In the genomic region with DNA sequence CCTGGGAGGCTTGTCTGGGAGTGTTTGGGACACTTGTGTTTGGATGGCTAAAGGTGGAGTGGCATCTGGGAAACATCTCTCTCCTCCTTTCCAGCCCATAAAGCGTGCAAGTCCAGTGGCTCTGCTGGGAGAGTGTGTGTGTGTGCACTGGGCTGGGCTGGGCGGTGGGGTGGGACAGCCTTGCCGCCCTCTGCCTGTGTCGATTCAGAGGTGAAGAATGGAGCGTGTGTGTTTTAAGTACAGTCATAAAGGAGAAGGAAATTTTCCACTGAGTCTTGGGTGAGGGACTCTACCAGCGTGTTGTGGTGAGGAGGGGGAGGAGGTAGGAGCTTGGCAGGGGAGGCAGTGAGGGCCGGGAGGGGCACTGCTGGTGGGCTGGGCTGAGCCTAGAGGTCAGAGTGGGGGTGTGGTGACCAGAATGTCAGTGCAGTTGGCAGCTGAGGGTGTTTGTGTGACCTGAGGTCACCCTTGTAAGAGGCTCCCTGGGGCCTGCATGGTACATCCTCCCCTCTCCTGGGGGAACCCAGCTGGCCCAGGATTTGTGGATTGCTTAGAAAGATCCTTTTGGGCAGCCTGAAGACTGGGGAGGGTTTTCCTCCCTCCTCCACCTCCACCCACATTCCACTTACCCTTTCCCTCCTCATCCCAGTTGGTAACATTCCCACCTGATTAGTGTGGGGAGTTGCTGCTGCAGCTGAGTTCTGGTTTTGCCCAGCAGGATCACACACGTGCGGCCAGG, we compare ENCODE assay signal across 9 cellular contexts. TPM values are rescaled to one million over a fixed set of nuclear protein-coding genes. Genes with fewer than 3 reads are reported as not detected.
A peak's percentile ranks its signal among the peaks of the same experiment; 100 is the strongest.
DNase-seq lines count a peak whose midpoint lies in the region; ATAC-seq and TF ChIP-seq lines count a peak whose summit lies in the region.
"Had no signal": no experiment of that assay in that cellular context is flagged by ENCODE, and none has a peak within 500 bp of the region (broad histone marks: within the 10 kb centered on the region; RNA-seq: fewer than 3 reads in every experiment).

No MANE protein-coding gene starts in this region.

- H3K4me3 ChIP-seq in AG04450 (ENCODE audit: low read depth, low read length) (peak overlapping the region; percentile 97), RWPE2 (ENCODE audit: severe bottlenecking) (peak overlapping the region; percentile 55), fibroblast of pulmonary artery (replicated peaks; ENCODE audit: low read depth, low read length) (peak overlapping the region; percentile 59)

- intact Hi-C loops in activated T-helper 1 cell treated with anti-CD3 and anti-CD28 coated beads, Interleukin-12 subunit alpha, Interleukin-12 subunit beta, Interleukin-2, Interleukin-4 antibody, amounts not matched to agents 30 ng/mL and 10 ng/mL and 1 ng/mL, durations not matched to agents 14 hours and 24 hours and 36 hours (cut with micrococcal nuclease): no loop called here

- in situ Hi-C loops in G401 (cut with HindIII; ENCODE audit: low sequenced_read_pairs): no loop called here

- peak; percentile 55 for ATAC-seq in RWPE2 (ENCODE audit: low read depth)
- ATAC-seq in naive B cell (ENCODE audit: low read depth in 2 of 2): no peak
- ATAC-seq in HG02798 (IDR thresholded peaks at IDR 0.05; ENCODE audit: poor library complexity, unreplicated experiment): no peak
- no peak for ATAC-seq in HG03095 (IDR thresholded peaks at IDR 0.05; ENCODE audit: unreplicated experiment)

- H3K27me3 Mint-ChIP-seq in naive B cell: peaks cover 63 to 79% (median 63%) of the 10 kb centered on the region in 3 donors
- H3K27me3 Mint-ChIP-seq in activated T-helper 1 cell treated with anti-CD3 and anti-CD28 coated beads, Interleukin-12 subunit alpha, Interleukin-12 subunit beta, Interleukin-2, Interleukin-4 antibody, amounts not matched to agents 30 ng/mL and 10 ng/mL and 1 ng/mL, durations not matched to agents 14 hours and 24 hours and 36 hours (ENCODE audit: insufficient read depth): peaks cover 39% of the 10 kb centered on the region

- peaks cover 2% of the 10 kb centered on the region; the same call in 1 of the 2 replicates for H3K9me3 ChIP-seq in AG04450 (ENCODE audit: control insufficient read depth, insufficient read depth, low read length)
- H3K9me3 ChIP-seq in RWPE2 (ENCODE audit: severe bottlenecking): no peaks in the 10 kb centered on the region

- H3K27me3 ChIP-seq in AG04450 (ENCODE audit: control insufficient read depth, insufficient read depth, low read length) (no peaks in the 10 kb centered on the region), RWPE2 (ENCODE audit: insufficient read depth, poor library complexity, severe bottlenecking) (no peaks in the 10 kb centered on the region)

- peaks cover 17% of the 10 kb centered on the region for H3K4me1 ChIP-seq in RWPE2 (ENCODE audit: insufficient read depth, poor library complexity, severe bottlenecking)

- peak overlapping the region in 5 of 8 donors; percentile 12 to 73 (median 49) for H3K4me3 Mint-ChIP-seq in naive B cell
- H3K4me3 Mint-ChIP-seq in activated T-helper 1 cell treated with anti-CD3 and anti-CD28 coated beads, Interleukin-12 subunit alpha, Interleukin-12 subunit beta, Interleukin-2, Interleukin-4 antibody, amounts not matched to agents 30 ng/mL and 10 ng/mL and 1 ng/mL, durations not matched to agents 14 hours and 24 hours and 36 hours: no peak overlapping the region

- no peaks in the 10 kb centered on the region for H3K36me3 ChIP-seq in RWPE2 (ENCODE audit: low read depth)

- H3K36me3 Mint-ChIP-seq in naive B cell: peaks cover 5 to 9% of the 10 kb centered on the region in 2 donors
- no peaks in the 10 kb centered on the region for H3K36me3 Mint-ChIP-seq in activated T-helper 1 cell treated with anti-CD3 and anti-CD28 coated beads, Interleukin-12 subunit alpha, Interleukin-12 subunit beta, Interleukin-2, Interleukin-4 antibody, amounts not matched to agents 30 ng/mL and 10 ng/mL and 1 ng/mL, durations not matched to agents 14 hours and 24 hours and 36 hours (ENCODE audit: low read depth)

- no peak overlapping the region for H3K27ac ChIP-seq in AG04450 (ENCODE audit: low read depth, low read length)
- H3K27ac ChIP-seq in RWPE2 (ENCODE audit: poor library complexity, severe bottlenecking): peak overlapping the region; percentile 31

- POLR2A ChIA-PET in AG04450 (lab: Yijun Ruan, JAX): interaction anchor here (0.7 to 4.7 kb wide), 15 partner anchors 10 to 328 kb away, joined by 3 to 39 read pairs (median 10); partner anchors contain the start of gene FBXO7

- no peak overlapping the region for H3K27ac Mint-ChIP-seq in naive B cell
- no peak overlapping the region for H3K27ac Mint-ChIP-seq in activated T-helper 1 cell treated with anti-CD3 and anti-CD28 coated beads, Interleukin-12 subunit alpha, Interleukin-12 subunit beta, Interleukin-2, Interleukin-4 antibody, amounts not matched to agents 30 ng/mL and 10 ng/mL and 1 ng/mL, durations not matched to agents 14 hours and 24 hours and 36 hours

- no peak for DNase-seq in AG04450 (ENCODE audit: low read depth, low spot score)
- DNase-seq in RWPE2 (ENCODE audit: low spot score): no peak
- no peak for DNase-seq in fibroblast of pulmonary artery (ENCODE audit: low read depth)
- DNase-seq in naive B cell: no peak
- no peak for DNase-seq in activated T-helper 1 cell treated with anti-CD3 and anti-CD28 coated beads, Interleukin-12 subunit alpha, Interleukin-12 subunit beta, Interleukin-2, Interleukin-4 antibody, amounts not matched to agents 30 ng/mL and 10 ng/mL and 1 ng/mL, durations not matched to agents 14 hours and 24 hours and 36 hours (ENCODE audit: low spot score)
- no peak for DNase-seq in G401 (ENCODE audit: low spot score)
- DNase-seq: NCI-H1048 had no signal

- H3K4me1 Mint-ChIP-seq in naive B cell: peaks cover 14 to 28% (median 14%) of the 10 kb centered on the region in 3 donors
- no peaks in the 10 kb centered on the region for H3K4me1 Mint-ChIP-seq in activated T-helper 1 cell treated with anti-CD3 and anti-CD28 coated beads, Interleukin-12 subunit alpha, Interleukin-12 subunit beta, Interleukin-2, Interleukin-4 antibody, amounts not matched to agents 30 ng/mL and 10 ng/mL and 1 ng/mL, durations not matched to agents 14 hours and 24 hours and 36 hours (ENCODE audit: low read depth)

- TF ChIP-seq CTCF in AG04450 (IDR thresholded peaks at IDR 0.05; ENCODE audit: low read depth, low read length) (no peak), RWPE2 (IDR thresholded peaks at IDR 0.05; ENCODE audit: poor library complexity, severe bottlenecking) (no peak), fibroblast of pulmonary artery (IDR thresholded peaks at IDR 0.05; ENCODE audit: low read length, missing control alignments) (no peak)

- no peaks in the 10 kb centered on the region for H3K9me3 Mint-ChIP-seq in naive B cell
- no peaks in the 10 kb centered on the region for H3K9me3 Mint-ChIP-seq in activated T-helper 1 cell treated with anti-CD3 and anti-CD28 coated beads, Interleukin-12 subunit alpha, Interleukin-12 subunit beta, Interleukin-2, Interleukin-4 antibody, amounts not matched to agents 30 ng/mL and 10 ng/mL and 1 ng/mL, durations not matched to agents 14 hours and 24 hours and 36 hours

- CTCF ChIA-PET in AG04450 (lab: Charles Lee): interaction anchor here (0.8 to 2.7 kb wide), 5 partner anchors 24 to 282 kb away, joined by 3 to 9 read pairs (median 3); no protein-coding TSS in a partner anchor

RNA-seq across cellular contexts. Expression of gene TIMP3, which starts 1.7 kb away (rescaled TPM):
- 484 and 486 TPM in 2 replicates for polyA plus RNA-seq in AG04450 (2011; rRNA removed)
- 343 TPM in 2 replicates for polyA minus RNA-seq in AG04450 (2011; rRNA and poly(A)+ RNA removed)
- under 1 TPM in 5 of 6 donors, not detected in 1; 0.10 to 0.86 (median 0.35) TPM for polyA plus RNA-seq in naive B cell (ENCODE audit: low read depth in 6 of 6)
- not detected in 2 replicates for total RNA-seq in activated T-helper 1 cell treated with anti-CD3 and anti-CD28 coated beads, Interleukin-12 subunit alpha, Interleukin-12 subunit beta, Interleukin-2, Interleukin-4 antibody, amounts not matched to agents 30 ng/mL and 10 ng/mL and 1 ng/mL, durations not matched to agents 14 hours and 24 hours and 36 hours
- not detected in 2 replicates for total RNA-seq in G401 (2014; rRNA removed; shearing (Covaris generic))
